11 cellular contexts compared by ENCODE assay signal in genomic region chr3:112653209-112653871, GRCh38. TPM values are rescaled to one million over a fixed set of nuclear protein-coding genes. Genes with fewer than 3 reads are reported as not detected.
DNase-seq lines count a peak whose midpoint lies in the region; ATAC-seq and TF ChIP-seq lines count a peak whose summit lies in the region.
"Had no signal": no experiment of that assay in that cellular context is flagged by ENCODE, and none has a peak within 500 bp of the region (broad histone marks: within the 10 kb centered on the region; RNA-seq: fewer than 3 reads in every experiment).

No MANE protein-coding gene starts in this region.

- peaks cover 10% of the 10 kb centered on the region for H3F3A ChIP-seq in PC-3 (ENCODE audit: low read length, unreplicated experiment)

- H3K9me2 ChIP-seq in PC-3 (replicated peaks; ENCODE audit: low read length): 0 out of 2 replicates have a peak, but pooled peaks cover 1% of the 10 kb centered on the region

- no peaks in the 10 kb centered on the region for H3K9me3 Mint-ChIP-seq in activated CD8-positive, alpha-beta memory T cell treated with anti-CD3 and anti-CD28 coated beads, Interleukin-2, amount 10 ng/mL, durations not matched to agents 7 days and 5 days (ENCODE audit: low read depth)

- no peak overlapping the region for H3K4me3 Mint-ChIP-seq in activated CD8-positive, alpha-beta memory T cell treated with anti-CD3 and anti-CD28 coated beads, Interleukin-2, amount 10 ng/mL, durations not matched to agents 7 days and 5 days

- no peak overlapping the region for H3K27ac Mint-ChIP-seq in activated CD8-positive, alpha-beta memory T cell treated with anti-CD3 and anti-CD28 coated beads, Interleukin-2, amount 10 ng/mL, durations not matched to agents 7 days and 5 days
- H3K27ac Mint-ChIP-seq: activated T-helper 2 cell treated with anti-CD3 and anti-CD28 coated beads, Interferon-gamma antibody, Interleukin-2, Interleukin-4, amounts not matched to agents 10 μg/mL and 5 μg/mL and 100 μg/mL, durations not matched to agents 14 hours and 24 hours and 36 hours had no signal

- H3K9me3 ChIP-seq in PC-3 (ENCODE audit: low read length): no peaks in the 10 kb centered on the region
- H3K9me3 ChIP-seq in esophagus muscularis mucosa: no peaks in the 10 kb centered on the region
- H3K9me3 ChIP-seq: BLaER1 had no signal

- TF ChIP-seq CTCF in AG04449 (IDR thresholded peaks at IDR 0.05; ENCODE audit: insufficient read depth, low read length, missing control alignments) (no peak), PC-3 (conservative IDR thresholded peaks at IDR 0.05; ENCODE audit: low read depth, low read length) (no peak), esophagus muscularis mucosa (IDR thresholded peaks at IDR 0.05) (no peak)

- H3K9ac ChIP-seq in PC-3 (ENCODE audit: low read length): no peak overlapping the region
- H3K9ac ChIP-seq: BLaER1 had no signal

- no peaks in the 10 kb centered on the region for H3K27me3 Mint-ChIP-seq in activated CD8-positive, alpha-beta memory T cell treated with anti-CD3 and anti-CD28 coated beads, Interleukin-2, amount 10 ng/mL, durations not matched to agents 7 days and 5 days

- H3K27me3 ChIP-seq in PC-3 (ENCODE audit: low read length): no peaks in the 10 kb centered on the region
- no peaks in the 10 kb centered on the region for H3K27me3 ChIP-seq in esophagus muscularis mucosa
- H3K27me3 ChIP-seq: BLaER1 had no signal

- peak overlapping the region; percentile 57; the same call in 1 of the 2 replicates for H2AFZ ChIP-seq in PC-3 (ENCODE audit: low read length)

- TF ChIP-seq EP300 in esophagus muscularis mucosa (IDR thresholded peaks at IDR 0.05): no peak

- BruUV-seq in PC-3 (replicated peaks; lab: Mats Ljungman, UMichigan): no TSS peak

- H3K4me3 ChIP-seq in AG04449 (ENCODE audit: low read depth, low read length): no peak overlapping the region
- peak overlapping the region; percentile 23; the same call in 1 of the 2 replicates for H3K4me3 ChIP-seq in PC-3 (ENCODE audit: low read length)
- H3K4me3 ChIP-seq in esophagus muscularis mucosa: no peak overlapping the region
- H3K4me3 ChIP-seq: BLaER1 had no signal

- 66% methylated on average over 5 of the region's 5 CpGs for WGBS in esophagus muscularis mucosa

- peaks cover 14% of the 10 kb centered on the region for H3K36me3 Mint-ChIP-seq in activated CD8-positive, alpha-beta memory T cell treated with anti-CD3 and anti-CD28 coated beads, Interleukin-2, amount 10 ng/mL, durations not matched to agents 7 days and 5 days

- POLR2A ChIA-PET in AG04449 (lab: Yijun Ruan, JAX) (interaction anchor here (0.8 to 2.5 kb wide), 15 partner anchors 11 to 160 kb away, joined by 3 to 18 read pairs (median 6); no protein-coding TSS in a partner anchor), PC-3 (lab: Charles Lee; ENCODE audit: unreplicated experiment) (interaction anchor here (0.7 kb wide), 1 partner anchor 29 kb away, joined by 4 read pairs; no protein-coding TSS in a partner anchor)

- H3K4me1 ChIP-seq in PC-3 (ENCODE audit: insufficient read depth, low read length) (peaks cover 68% of the 10 kb centered on the region), esophagus muscularis mucosa (peaks cover 0 to 19% (median 11%) of the 10 kb centered on the region in 4 donors)
- H3K4me1 ChIP-seq: BLaER1 had no signal

- peak overlapping the region; percentile 74 for H3K4me2 ChIP-seq in PC-3 (ENCODE audit: low read length)
- H3K4me2 ChIP-seq: BLaER1 had no signal

- intact Hi-C loops in PC-3 (cut with micrococcal nuclease) (no loop called here), esophagus muscularis mucosa (cut with DNase I) (no loop called here)

- H3K36me3 ChIP-seq in PC-3 (ENCODE audit: low read depth, low read length) (no peaks in the 10 kb centered on the region), esophagus muscularis mucosa (no peaks in the 10 kb centered on the region)
- H3K36me3 ChIP-seq: BLaER1 had no signal

- DNase-seq in AG04449 (ENCODE audit: low read depth, low spot score) (peak; percentile 98), PC-3 (peak; percentile 94), esophagus muscularis mucosa (ENCODE audit: extremely low spot score) (no peak), non-pigmented ciliary epithelial cell (ENCODE audit: low read depth) (peak; percentile 98), NCI-H524 treated with DMSO at 0.1 percent for 48 hours (lab: John Stamatoyannopoulos, UW) (no peak), NCI-H1436 treated with DMSO at 0.1 percent for 48 hours (lab: John Stamatoyannopoulos, UW) (no peak), middle frontal gyrus (ENCODE audit: extremely low spot score, low spot score) (no peak)
- DNase-seq in activated CD8-positive, alpha-beta memory T cell treated with anti-CD3 and anti-CD28 coated beads, Interleukin-2, amount 10 ng/mL, durations not matched to agents 7 days and 5 days: no peak
- DNase-seq: effector memory CD4-positive, alpha-beta T cell had no signal

- ATAC-seq in PC-3: peak; percentile 89
- ATAC-seq in activated CD8-positive, alpha-beta memory T cell treated with anti-CD3 and anti-CD28 coated beads, Interleukin-2, amount 10 ng/mL, durations not matched to agents 7 days and 5 days: no peak

- CTCF ChIA-PET in AG04449 (lab: Yijun Ruan, JAX): interaction anchor here (1.0 to 5.3 kb wide), 10 partner anchors 10 to 326 kb away, joined by 3 to 28 read pairs (median 4); no protein-coding TSS in a partner anchor
- CTCF ChIA-PET in PC-3 (lab: Charles Lee): interaction anchor here (0.6 to 1.4 kb wide), 3 partner anchors 34 to 45 kb away, joined by 3 read pairs; no protein-coding TSS in a partner anchor
- CTCF ChIA-PET in activated CD8-positive, alpha-beta memory T cell treated with anti-CD3 and anti-CD28 coated beads, Interleukin-2, amount 10 ng/mL, durations not matched to agents 7 days and 5 days (lab: Charles Lee): interaction anchor here (1.8 to 2.8 kb wide), 3 partner anchors 10 to 81 kb away, joined by 6 to 15 read pairs (median 7); no protein-coding TSS in a partner anchor

- H3K27ac ChIP-seq in PC-3 (ENCODE audit: low read length) (peak overlapping the region; percentile 56), esophagus muscularis mucosa (replicated peaks in 1 of 4) (peak overlapping the region; percentile 12 to 70 (median 48))
- H3K27ac ChIP-seq: BLaER1 had no signal

- H3K4me1 Mint-ChIP-seq in activated CD8-positive, alpha-beta memory T cell treated with anti-CD3 and anti-CD28 coated beads, Interleukin-2, amount 10 ng/mL, durations not matched to agents 7 days and 5 days: peaks cover 15% of the 10 kb centered on the region

- no peak for TF ChIP-seq POLR2A in esophagus muscularis mucosa (IDR thresholded peaks at IDR 0.05; ENCODE audit: low read depth)

- no peaks in the 10 kb centered on the region for H3K79me2 ChIP-seq in PC-3 (ENCODE audit: low read length)

- H4K20me1 ChIP-seq in PC-3 (ENCODE audit: low read length): no peaks in the 10 kb centered on the region
- H4K20me1 ChIP-seq: BLaER1 had no signal

RNA-seq across cellular contexts. Expression of gene CCDC80, which starts 12.4 kb away (rescaled TPM):
- 17.0 and 20.4 TPM in 2 replicates for total RNA-seq in PC-3 (2014; rRNA removed)
- total RNA-seq in esophagus muscularis mucosa: 100 to 1,000 TPM in 2 of 4 donors, 10 to 100 TPM in 2; 34.7 to 213 (median 127) TPM
- total RNA-seq in activated CD8-positive, alpha-beta memory T cell treated with anti-CD3 and anti-CD28 coated beads, Interleukin-2, amount 10 ng/mL, durations not matched to agents 7 days and 5 days: 1 to 10 TPM in 1 of 2 experiments, under 1 TPM in 1; 0.35 to 1.5 TPM
- total RNA-seq: activated T-helper 2 cell treated with anti-CD3 and anti-CD28 coated beads, Interferon-gamma antibody, Interleukin-2, Interleukin-4, amounts not matched to agents 10 μg/mL and 5 μg/mL and 100 μg/mL, durations not matched to agents 14 hours and 24 hours and 36 hours had no signal

Comparison
In these comparisons a context has a peak if more than half of its experiments do, and no peak if none do; other contexts are left out.
1. DNase-seq: peak in AG04449 (single experiment), PC-3 (single experiment) and non-pigmented ciliary epithelial cell (single experiment); none in esophagus muscularis mucosa (single experiment), NCI-H524 treated with DMSO at 0.1 percent for 48 hours (single experiment), NCI-H1436 treated with DMSO at 0.1 percent for 48 hours (single experiment), middle frontal gyrus (single experiment) and activated CD8-positive, alpha-beta memory T cell treated with anti-CD3 and anti-CD28 coated beads, Interleukin-2, amount 10 ng/mL, durations not matched to agents 7 days and 5 days (single experiment).